Comparison of ENCODE assay signal across 20 cellular contexts in the genomic region with DNA sequence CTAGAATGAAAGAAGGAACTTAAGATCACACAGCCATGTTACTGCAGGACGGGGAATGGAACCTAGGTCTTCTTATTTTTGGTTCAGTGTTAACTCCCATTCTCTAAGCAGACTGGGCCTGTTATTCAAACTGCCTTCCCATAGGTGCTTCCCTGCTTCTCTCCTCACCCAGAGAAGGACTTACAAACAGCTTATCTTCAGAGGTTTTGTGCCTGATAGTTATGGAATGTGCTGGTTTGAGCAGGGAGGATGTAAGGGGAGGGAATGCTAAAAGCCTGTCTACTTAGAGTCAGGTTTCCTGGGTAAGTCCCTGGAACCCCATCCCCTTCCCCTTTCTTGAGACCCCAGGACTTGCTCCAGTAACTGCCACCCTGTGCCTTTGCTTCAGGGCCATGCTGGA. TPM values are rescaled to one million over a fixed set of nuclear protein-coding genes. Genes with fewer than 3 reads are reported as not detected.
A peak's percentile ranks its signal among the peaks of the same experiment; 100 is the strongest.
DNase-seq lines count a peak whose midpoint lies in the region; ATAC-seq and TF ChIP-seq lines count a peak whose summit lies in the region.
"Had no signal": no experiment of that assay in that cellular context is flagged by ENCODE, and none has a peak within 500 bp of the region (broad histone marks: within the 10 kb centered on the region; RNA-seq: fewer than 3 reads in every experiment).

No MANE protein-coding gene starts in this region.

- no peak for TF ChIP-seq POLR2A in IMR-90 (IDR thresholded peaks at IDR 0.05; ENCODE audit: low read depth, low read length)

- no peak overlapping the region for H3K14ac ChIP-seq in IMR-90 (replicated peaks; ENCODE audit: low read depth, low read length)

- H3K18ac ChIP-seq in IMR-90 (ENCODE audit: low read depth, low read length) = no peak overlapping the region

- H4K8ac ChIP-seq in IMR-90 (ENCODE audit: low read depth in 2 of 2, low read length in 2 of 2) = no peak overlapping the region

- H3K23ac ChIP-seq in IMR-90 (ENCODE audit: low read depth, low read length) = no peak overlapping the region; the same call in none of the 2 replicates

- H3K56ac ChIP-seq in IMR-90 (ENCODE audit: extremely low read depth, insufficient read depth, low read length) = no peak overlapping the region

- intact Hi-C loops in activated CD4-positive, alpha-beta T cell treated with anti-CD3 and anti-CD28 coated beads, Interleukin-2, amount 10 ng/mL, durations not matched to agents 24 days and 14 days (cut with micrococcal nuclease) = loop anchor here (1.0 to 5.0 kb wide), 2 partner anchors 21 to 265 kb away; partner anchors contain the start of gene CDK5RAP2
- intact Hi-C loops in IMR-90 (cut with micrococcal nuclease) = no loop called here

- H3K27ac ChIP-seq in IMR-90 (ENCODE audit: insufficient read depth, low read length) (no peak overlapping the region), mesodermal cell (ENCODE audit: low read depth, low read length, severe bottlenecking) (peak overlapping the region; percentile 62)
- H3K27ac ChIP-seq: A549, gastrocnemius medialis, SK-N-MC, vagina had no signal

- DNase-seq in activated CD4-positive, alpha-beta T cell treated with anti-CD3 and anti-CD28 coated beads, Interleukin-2, amount 10 ng/mL, durations not matched to agents 24 days and 14 days = peak; percentile 54
- no peak for DNase-seq in activated CD4-positive, alpha-beta T cell treated with anti-CD3 and anti-CD28 coated beads for 1 hour
- peak; percentile 26 for DNase-seq in IMR-90
- no peak for DNase-seq in activated naive CD8-positive, alpha-beta T cell treated with anti-CD3 and anti-CD28 coated beads, Interleukin-2, amount 50 U/mL, for 24 hours
- DNase-seq in COLO829 (ENCODE audit: low spot score) = no peak
- no peak for DNase-seq in UCSD-AML1 (lab: John Stamatoyannopoulos, UW; ENCODE audit: unreplicated experiment)
- DNase-seq in DMS53 treated with DMSO at 0.1 percent for 48 hours (lab: John Stamatoyannopoulos, UW; ENCODE audit: unreplicated experiment) = no peak
- DNase-seq: amniotic stem cell, EL, gastrocnemius medialis, NCI-H1048, NCI-H2081 treated with DMSO at 0.1 percent for 48 hours, NCI-H526 treated with DMSO at 0.1 percent for 48 hours, PC-3, retina had no signal

- no peak overlapping the region for H2AK5ac ChIP-seq in IMR-90 (ENCODE audit: low read depth, low read length)

- H3K4ac ChIP-seq in IMR-90 (ENCODE audit: low read depth, low read length) = no peak overlapping the region

- H3K27ac Mint-ChIP-seq in activated CD4-positive, alpha-beta T cell treated with anti-CD3 and anti-CD28 coated beads, Interleukin-2, amount 10 ng/mL, durations not matched to agents 24 days and 14 days = peak overlapping the region; percentile 96
- peak overlapping the region; percentile 99 for H3K27ac Mint-ChIP-seq in activated naive CD8-positive, alpha-beta T cell treated with anti-CD3 and anti-CD28 coated beads, Interleukin-2, amount 50 U/mL, for 24 hours

- peak overlapping the region; percentile 71 for H3K4me3 Mint-ChIP-seq in activated CD4-positive, alpha-beta T cell treated with anti-CD3 and anti-CD28 coated beads, Interleukin-2, amount 10 ng/mL, durations not matched to agents 24 days and 14 days
- H3K4me3 Mint-ChIP-seq in activated naive CD8-positive, alpha-beta T cell treated with anti-CD3 and anti-CD28 coated beads, Interleukin-2, amount 50 U/mL, for 24 hours = peak overlapping the region; percentile 93
- H3K4me3 Mint-ChIP-seq: CD14-positive monocyte had no signal

- no peak for TF ChIP-seq CTCF in IMR-90 (conservative IDR thresholded peaks at IDR 0.05; ENCODE audit: low read depth, low read length)

- H3K4me1 Mint-ChIP-seq in activated CD4-positive, alpha-beta T cell treated with anti-CD3 and anti-CD28 coated beads, Interleukin-2, amount 10 ng/mL, durations not matched to agents 24 days and 14 days = peaks cover 54% of the 10 kb centered on the region
- H3K4me1 Mint-ChIP-seq in activated naive CD8-positive, alpha-beta T cell treated with anti-CD3 and anti-CD28 coated beads, Interleukin-2, amount 50 U/mL, for 24 hours = peaks cover 56% of the 10 kb centered on the region

- H2AK9ac ChIP-seq in IMR-90 (replicated peaks; ENCODE audit: low read depth, low read length, poor library complexity) = peak overlapping the region; percentile 15

- H3K79me1 ChIP-seq in IMR-90 (ENCODE audit: low read depth in 1 of 2, low read length in 2 of 2) = peaks cover 10 to 34% of the 10 kb centered on the region in 2 experiments; a peak in 3 of 4 replicates

- dilution Hi-C loops in IMR-90 (cut with HindIII; ENCODE audit: low sequenced_read_pairs, unreplicated experiment) = no loop called here

- no peaks in the 10 kb centered on the region for H4K20me1 ChIP-seq in IMR-90 (ENCODE audit: insufficient read depth, low read length)

- no peak overlapping the region for H4K91ac ChIP-seq in IMR-90 (ENCODE audit: insufficient read depth, low read depth, low read length)

- no peaks in the 10 kb centered on the region for H3K27me3 Mint-ChIP-seq in activated CD4-positive, alpha-beta T cell treated with anti-CD3 and anti-CD28 coated beads, Interleukin-2, amount 10 ng/mL, durations not matched to agents 24 days and 14 days
- H3K27me3 Mint-ChIP-seq in activated naive CD8-positive, alpha-beta T cell treated with anti-CD3 and anti-CD28 coated beads, Interleukin-2, amount 50 U/mL, for 24 hours = no peaks in the 10 kb centered on the region

- H3K4me1 ChIP-seq in IMR-90 (ENCODE audit: control insufficient read depth, insufficient read depth, low read length) = peaks cover 1% of the 10 kb centered on the region; the same call in 1 of the 2 replicates
- H3K4me1 ChIP-seq in mesodermal cell (ENCODE audit: control insufficient read depth, insufficient read depth, low read length, poor library complexity, severe bottlenecking) = peaks cover 19% of the 10 kb centered on the region

- no peak overlapping the region for H4K5ac ChIP-seq in IMR-90 (ENCODE audit: low read depth, low read length)

- WGBS in IMR-90 (ENCODE audit: extremely low coverage in 2 of 2, insufficient read length in 1 of 2), 2 experiments = no CpG with 5 or more reads among the region's 1 CpG
- 82 to 83% methylated on average over 1 of the region's 1 CpG for WGBS in mesodermal cell (ENCODE audit: insufficient coverage in 2 of 2), 2 experiments

- peaks cover 55% of the 10 kb centered on the region for H3K36me3 Mint-ChIP-seq in activated CD4-positive, alpha-beta T cell treated with anti-CD3 and anti-CD28 coated beads, Interleukin-2, amount 10 ng/mL, durations not matched to agents 24 days and 14 days (ENCODE audit: low read depth)
- peaks cover 15% of the 10 kb centered on the region for H3K36me3 Mint-ChIP-seq in activated naive CD8-positive, alpha-beta T cell treated with anti-CD3 and anti-CD28 coated beads, Interleukin-2, amount 50 U/mL, for 24 hours (ENCODE audit: low read depth)

- no peak overlapping the region for H2BK120ac ChIP-seq in IMR-90 (ENCODE audit: low read depth, low read length)

- H3K9ac ChIP-seq in IMR-90 (ENCODE audit: low read depth, low read length) = no peak overlapping the region

- POLR2A ChIA-PET in IMR-90 (lab: Charles Lee; ENCODE audit: unreplicated experiment) = no interaction called here

- H3K36me3 ChIP-seq in IMR-90 (ENCODE audit: control insufficient read depth, insufficient read depth, low read length) (peaks cover 2% of the 10 kb centered on the region), mesodermal cell (ENCODE audit: control insufficient read depth, insufficient read depth, low read length) (peaks cover 9% of the 10 kb centered on the region)
- H3K36me3 ChIP-seq: gastrocnemius medialis, vagina had no signal

- no peak overlapping the region for H2BK15ac ChIP-seq in IMR-90 (ENCODE audit: low read depth, low read length)

- no peak overlapping the region for H2BK20ac ChIP-seq in IMR-90 (ENCODE audit: low read depth, low read length)

- H3K9me3 Mint-ChIP-seq in activated CD4-positive, alpha-beta T cell treated with anti-CD3 and anti-CD28 coated beads, Interleukin-2, amount 10 ng/mL, durations not matched to agents 24 days and 14 days = no peaks in the 10 kb centered on the region
- no peaks in the 10 kb centered on the region for H3K9me3 Mint-ChIP-seq in activated naive CD8-positive, alpha-beta T cell treated with anti-CD3 and anti-CD28 coated beads, Interleukin-2, amount 50 U/mL, for 24 hours

- CTCF ChIA-PET in IMR-90 (lab: Yijun Ruan, JAX) = interaction anchor here (0.6 kb wide), 1 partner anchor 665 kb away, joined by 3 read pairs; no protein-coding TSS in a partner anchor

- H3K27me3 ChIP-seq in IMR-90 (ENCODE audit: control insufficient read depth, insufficient read depth, low read length) = no peaks in the 10 kb centered on the region
- H3K27me3 ChIP-seq: gastrocnemius medialis, vagina had no signal

- H2BK5ac ChIP-seq in IMR-90 (ENCODE audit: low read depth, low read length, poor library complexity, severe bottlenecking) = no peak overlapping the region

- no peak overlapping the region for H3K4me2 ChIP-seq in IMR-90 (ENCODE audit: low read depth, low read length)
- H3K4me2 ChIP-seq: A549 had no signal

- TF ChIP-seq RAD21 in IMR-90 (IDR thresholded peaks at IDR 0.05; ENCODE audit: low read length) = no peak

- no peak overlapping the region for H2AFZ ChIP-seq in IMR-90 (replicated peaks; ENCODE audit: low read length, poor library complexity)

- ATAC-seq in IMR-90 (ENCODE audit: low read depth) = no peak
- no peak for ATAC-seq in activated naive CD8-positive, alpha-beta T cell treated with anti-CD3 and anti-CD28 coated beads, Interleukin-2, amount 50 U/mL, for 24 hours
- ATAC-seq: A549, gastrocnemius medialis, PC-3 had no signal

- BruUV-seq in IMR-90 (replicated peaks; lab: Mats Ljungman, UMichigan) = no TSS peak

- H3K4me3 ChIP-seq in IMR-90 (ENCODE audit: insufficient read depth, low read depth, low read length) (no peak overlapping the region), mesodermal cell (ENCODE audit: extremely low read depth, insufficient read depth, low read length, poor library complexity, severe bottlenecking) (no peak overlapping the region)
- H3K4me3 ChIP-seq: A549, gastrocnemius medialis, SK-N-MC, vagina had no signal

- H3K9me3 ChIP-seq in IMR-90 (ENCODE audit: control insufficient read depth, insufficient read depth, low read length) (no peaks in the 10 kb centered on the region), mesodermal cell (ENCODE audit: control insufficient read depth, low read length) (no peaks in the 10 kb centered on the region)
- H3K9me3 ChIP-seq: A549, gastrocnemius medialis, vagina had no signal

- peaks cover 9% of the 10 kb centered on the region; the same call in 1 of the 2 replicates for H3K9me1 ChIP-seq in IMR-90 (ENCODE audit: insufficient read depth, low read length)

- in situ Hi-C loops in IMR-90 (cut with MboI; ENCODE audit: low sequenced_read_pairs) = no loop called here

RNA-seq across cellular contexts. Expression of gene PSMD5, which starts 4.2 kb away (rescaled TPM):
- 58.1 and 63.7 TPM in 2 replicates for total RNA-seq in activated CD4-positive, alpha-beta T cell treated with anti-CD3 and anti-CD28 coated beads, Interleukin-2, amount 10 ng/mL, durations not matched to agents 24 days and 14 days
- 25.6 and 38.9 TPM in 2 replicates for total RNA-seq in IMR-90 (2012; rRNA removed)
- 23.1 and 26.1 TPM in 2 replicates for polyA plus RNA-seq in IMR-90 (2012; rRNA removed)
- 8.2 and 8.4 TPM in 2 replicates for polyA plus RNA-seq in IMR-90 (2012; cell fraction: cytosol; rRNA removed)
- 3.0 and 16.9 TPM in 2 replicates for polyA plus RNA-seq in IMR-90 (2012; cell fraction: nucleus; rRNA removed; ENCODE audit: low replicate concordance)
- 28.9 TPM for polyA plus RNA-seq in mesodermal cell (2013, experiment 1 of 2)
- polyA plus RNA-seq in mesodermal cell (2013, experiment 2 of 2) = 32.6 TPM

RNA-seq across cellular contexts. Expression of gene PHF19, which starts 30.1 kb away (rescaled TPM):
- 132 and 144 TPM in 2 replicates for total RNA-seq in activated CD4-positive, alpha-beta T cell treated with anti-CD3 and anti-CD28 coated beads, Interleukin-2, amount 10 ng/mL, durations not matched to agents 24 days and 14 days
- 36.1 and 37.6 TPM in 2 replicates for total RNA-seq in IMR-90 (2012; rRNA removed)
- polyA plus RNA-seq in IMR-90 (2012; rRNA removed) = 55.6 and 56.9 TPM in 2 replicates
- 52.9 and 59.9 TPM in 2 replicates for polyA plus RNA-seq in IMR-90 (2012; cell fraction: cytosol; rRNA removed)
- polyA plus RNA-seq in IMR-90 (2012; cell fraction: nucleus; rRNA removed; ENCODE audit: low replicate concordance) = 37.1 and 52.4 TPM in 2 replicates
- 44.6 TPM for polyA plus RNA-seq in mesodermal cell (2013, experiment 1 of 2)
- polyA plus RNA-seq in mesodermal cell (2013, experiment 2 of 2) = 44.1 TPM

RNA-seq across cellular contexts. Expression of gene FBXW2, which starts 53.7 kb away (rescaled TPM):
- total RNA-seq in activated CD4-positive, alpha-beta T cell treated with anti-CD3 and anti-CD28 coated beads, Interleukin-2, amount 10 ng/mL, durations not matched to agents 24 days and 14 days = 84.9 and 87.9 TPM in 2 replicates
- 27.1 and 35.6 TPM in 2 replicates for total RNA-seq in IMR-90 (2012; rRNA removed)
- polyA plus RNA-seq in IMR-90 (2012; rRNA removed) = 32.3 and 43.5 TPM in 2 replicates
- 11.1 and 19.2 TPM in 2 replicates for polyA plus RNA-seq in IMR-90 (2012; cell fraction: cytosol; rRNA removed)
- 15.6 and 45.3 TPM in 2 replicates for polyA plus RNA-seq in IMR-90 (2012; cell fraction: nucleus; rRNA removed; ENCODE audit: low replicate concordance)
- 26.3 TPM for polyA plus RNA-seq in mesodermal cell (2013, experiment 1 of 2)
- polyA plus RNA-seq in mesodermal cell (2013, experiment 2 of 2) = 29.0 TPM

Comparison
In these comparisons a context has a peak if more than half of its experiments do, and no peak if none do; other contexts are left out.
1. DNase-seq: peak in activated CD4-positive, alpha-beta T cell treated with anti-CD3 and anti-CD28 coated beads, Interleukin-2, amount 10 ng/mL, durations not matched to agents 24 days and 14 days (single experiment) and IMR-90 (single experiment); none in activated CD4-positive, alpha-beta T cell treated with anti-CD3 and anti-CD28 coated beads for 1 hour (single experiment), activated naive CD8-positive, alpha-beta T cell treated with anti-CD3 and anti-CD28 coated beads, Interleukin-2, amount 50 U/mL, for 24 hours (single experiment), COLO829 (single experiment), UCSD-AML1 (single experiment) and DMS53 treated with DMSO at 0.1 percent for 48 hours (single experiment).